Comparison of ENCODE assay signal across 35 cellular contexts in genomic region chr19:44451687-44452086, GRCh38. TPM values are rescaled to one million over a fixed set of nuclear protein-coding genes. Genes with fewer than 3 reads are reported as not detected.
"Had no signal": no experiment of that assay in that cellular context is flagged by ENCODE, and none has a peak within 500 bp of the region (broad histone marks: within the 10 kb centered on the region; RNA-seq: fewer than 3 reads in every experiment).

No MANE protein-coding gene starts in this region.

- H3K4me1 Mint-ChIP-seq: activated T-helper 17 cell treated with anti-CD3 and anti-CD28 coated beads, Interleukin-2, amount 50 U/mL, for 72 hours had no signal

- ATAC-seq: activated CD8-positive, alpha-beta T cell treated with anti-CD3 and anti-CD28 coated beads for 36 hours; activated naive CD4-positive, alpha-beta T cell treated with anti-CD3 and anti-CD28 coated beads, Interleukin-2, amount 50 U/mL, for 72 hours; activated T-cell treated with anti-CD3 and anti-CD28 coated beads, Interleukin-2, amount 50 U/mL, for 4 hours; activated T-cell treated with anti-CD3 and anti-CD28 coated beads, Interleukin-2, amount 50 U/mL, for 72 hours; activated T-helper 17 cell treated with anti-CD3 and anti-CD28 coated beads, Interleukin-2, amount 50 U/mL, for 72 hours; body of pancreas had no signal

- H3K27ac ChIP-seq: adrenal gland, body of pancreas, brain microvascular endothelial cell, breast epithelium, VCaP had no signal

- H3K27me3 Mint-ChIP-seq: activated CD4-positive, alpha-beta T cell treated with anti-CD3 and anti-CD28 coated beads, Interleukin-2, amount 10 ng/mL, durations not matched to agents 24 days and 14 days; activated CD8-positive, alpha-beta T cell treated with anti-CD3 and anti-CD28 coated beads for 36 hours had no signal

- H3K4me3 ChIP-seq: adrenal gland, body of pancreas, breast epithelium had no signal

- H3K27me3 ChIP-seq: adrenal gland, body of pancreas, brain microvascular endothelial cell, breast epithelium had no signal

- H3K36me3 ChIP-seq: adrenal gland, brain microvascular endothelial cell, breast epithelium had no signal

- DNase-seq: activated B cell treated with CpG ODN at 0.5 μM for 24 hours; activated CD4-positive, alpha-beta memory T cell treated with anti-CD3 and anti-CD28 coated beads for 36 hours; activated CD4-positive, alpha-beta T cell treated with anti-CD3 and anti-CD28 coated beads for 4 hours; activated CD4-positive, alpha-beta T cell treated with anti-CD3 and anti-CD28 coated beads, Interleukin-2, amount 10 ng/mL, durations not matched to agents 24 days and 14 days; activated CD4-positive, alpha-beta T cell treated with anti-CD3 and anti-CD28 coated beads, Interleukin-2, amount 50 U/mL, for 1 hour; activated CD4-positive, alpha-beta T cell treated with anti-CD3 and anti-CD28 coated beads, Interleukin-2, amount 50 U/mL, for 4 hours; activated CD4-positive, CD25-positive, alpha-beta regulatory T cell treated with anti-CD3 and anti-CD28 coated beads, Interleukin-2, amount 50 U/mL, for 72 hours; activated CD8-positive, alpha-beta memory T cell treated with anti-CD3 and anti-CD28 coated beads, Interleukin-2, amount 50 U/mL, for 4 hours; activated CD8-positive, alpha-beta T cell treated with anti-CD3 and anti-CD28 coated beads for 36 hours; activated effector memory CD4-positive, alpha-beta T cell treated with anti-CD3 and anti-CD28 coated beads, Interleukin-2, amount 50 U/mL, for 16 hours; activated gamma-delta T cell treated with Interleukin-2 at 50 U/mL for 16 hours; activated naive CD4-positive, alpha-beta T cell; activated naive CD4-positive, alpha-beta T cell treated with anti-CD3 and anti-CD28 coated beads for 36 hours; activated naive CD4-positive, alpha-beta T cell treated with anti-CD3 and anti-CD28 coated beads, Interleukin-2, amount 50 U/mL, for 16 hours; activated naive CD8-positive, alpha-beta T cell treated with anti-CD3 and anti-CD28 coated beads for 36 hours; activated T-cell treated with anti-CD3 and anti-CD28 coated beads for 4 hours; activated T-cell treated with anti-CD3 and anti-CD28 coated beads, Interleukin-2, amount 50 U/mL, for 1 hour; activated T-cell treated with anti-CD3 and anti-CD28 coated beads, Interleukin-2, amount 50 U/mL, for 4 hours; activated T-cell treated with anti-CD3 and anti-CD28 coated beads, Interleukin-2, amount 50 U/mL, for 72 hours; adrenal gland; amniotic stem cell; aorta; body of pancreas; brain microvascular endothelial cell; central memory CD4-positive, alpha-beta T cell; T-helper 1 cell; T-helper 2 cell; T-helper 9 cell had no signal

- H3K27ac Mint-ChIP-seq: activated B cell treated with CpG ODN at 0.5 μM for 24 hours; activated CD4-positive, alpha-beta memory T cell treated with anti-CD3 and anti-CD28 coated beads for 36 hours; activated CD4-positive, alpha-beta T cell treated with anti-CD3 and anti-CD28 coated beads, Interleukin-2, amount 10 ng/mL, durations not matched to agents 24 days and 14 days; activated CD8-positive, alpha-beta T cell treated with anti-CD3 and anti-CD28 coated beads for 36 hours; activated naive CD4-positive, alpha-beta T cell treated with anti-CD3 and anti-CD28 coated beads for 36 hours; activated naive CD4-positive, alpha-beta T cell treated with anti-CD3 and anti-CD28 coated beads, Interleukin-2, amount 50 U/mL, for 72 hours; activated naive CD8-positive, alpha-beta T cell treated with anti-CD3 and anti-CD28 coated beads for 36 hours; activated T-cell treated with anti-CD3 and anti-CD28 coated beads, Interleukin-2, amount 50 U/mL, for 72 hours; activated T-helper 1 cell treated with anti-CD3 and anti-CD28 coated beads, Interleukin-12 subunit alpha, Interleukin-12 subunit beta, Interleukin-2, Interleukin-4 antibody, amounts not matched to agents 30 ng/mL and 10 ng/mL and 1 ng/mL, durations not matched to agents 14 hours and 24 hours and 36 hours; activated T-helper 17 cell treated with anti-CD3 and anti-CD28 coated beads, Interleukin-2, amount 50 U/mL, for 72 hours; T-helper 1 cell treated with Interleukin-12 subunit alpha and Interleukin-12 subunit beta and Interleukin-4 antibody, amounts not matched to agents 30 μg/mL and 1 μg/mL, for 36 hours; T-helper 2 cell treated with Interferon-gamma antibody and Interleukin-4, amounts not matched to agents 5 μg/mL and 100 μg/mL, for 36 hours had no signal

- H3K4me3 Mint-ChIP-seq: activated B cell treated with CpG ODN at 0.5 μM for 24 hours; activated CD4-positive, alpha-beta memory T cell treated with anti-CD3 and anti-CD28 coated beads for 36 hours; activated CD4-positive, alpha-beta T cell treated with anti-CD3 and anti-CD28 coated beads, Interleukin-2, amount 10 ng/mL, durations not matched to agents 24 days and 14 days; activated CD8-positive, alpha-beta T cell treated with anti-CD3 and anti-CD28 coated beads for 36 hours; activated naive CD4-positive, alpha-beta T cell treated with anti-CD3 and anti-CD28 coated beads for 36 hours; activated naive CD8-positive, alpha-beta T cell treated with anti-CD3 and anti-CD28 coated beads for 36 hours; activated T-cell treated with anti-CD3 and anti-CD28 coated beads, Interleukin-2, amount 50 U/mL, for 4 hours; activated T-cell treated with anti-CD3 and anti-CD28 coated beads, Interleukin-2, amount 50 U/mL, for 72 hours; activated T-helper 1 cell treated with anti-CD3 and anti-CD28 coated beads, Interleukin-12 subunit alpha, Interleukin-12 subunit beta, Interleukin-2, Interleukin-4 antibody, amounts not matched to agents 30 ng/mL and 10 ng/mL and 1 ng/mL, durations not matched to agents 14 hours and 24 hours and 36 hours; activated T-helper 17 cell treated with anti-CD3 and anti-CD28 coated beads, Interleukin-2, amount 50 U/mL, for 72 hours; T-helper 1 cell treated with Interleukin-12 subunit alpha and Interleukin-12 subunit beta and Interleukin-4 antibody, amounts not matched to agents 30 μg/mL and 1 μg/mL, for 36 hours; T-helper 2 cell treated with Interferon-gamma antibody and Interleukin-4, amounts not matched to agents 5 μg/mL and 100 μg/mL, for 36 hours had no signal

- H3K4me1 ChIP-seq: breast epithelium had no signal

RNA-seq across cellular contexts. Expression of gene ZNF229, which starts 3.4 kb away (rescaled TPM):
- total RNA-seq: activated CD4-positive, alpha-beta T cell treated with anti-CD3 and anti-CD28 coated beads, Interleukin-2, amount 10 ng/mL, durations not matched to agents 24 days and 14 days had no signal

RNA-seq across cellular contexts. Expression of gene ZNF285, which starts 50.3 kb away (rescaled TPM):
- total RNA-seq: activated CD4-positive, alpha-beta T cell treated with anti-CD3 and anti-CD28 coated beads, Interleukin-2, amount 10 ng/mL, durations not matched to agents 24 days and 14 days; activated T-helper 1 cell treated with anti-CD3 and anti-CD28 coated beads, Interleukin-12 subunit alpha, Interleukin-12 subunit beta, Interleukin-2, Interleukin-4 antibody, amounts not matched to agents 30 ng/mL and 10 ng/mL and 1 ng/mL, durations not matched to agents 14 hours and 24 hours and 36 hours had no signal
